Comparison of ENCODE assay signal across 8 cellular contexts in genomic region chr16:4414187-4414909, GRCh38. TPM values are rescaled to one million over a fixed set of nuclear protein-coding genes. Genes with fewer than 3 reads are reported as not detected.
DNase-seq lines count a peak whose midpoint lies in the region; ATAC-seq and TF ChIP-seq lines count a peak whose summit lies in the region.
"Had no signal": no experiment of that assay in that cellular context is flagged by ENCODE, and none has a peak within 500 bp of the region (broad histone marks: within the 10 kb centered on the region; RNA-seq: fewer than 3 reads in every experiment).

No MANE protein-coding gene starts in this region.

- TF ChIP-seq EP300 in stomach (IDR thresholded peaks at IDR 0.05) = no peak

- 35 to 63% (median 61%) methylated on average over 5 to 7 of the region's 7 CpGs for WGBS in stomach, 5 donors
- 85% methylated on average over 7 of the region's 7 CpGs for WGBS in lower leg skin, 2 donors

- H3K27ac Mint-ChIP-seq in activated CD4-positive, alpha-beta T cell treated with anti-CD3 and anti-CD28 coated beads, Interleukin-2, amount 10 ng/mL, durations not matched to agents 7 days and 5 days = peak overlapping the region; percentile 92
- peak overlapping the region; percentile 99 for H3K27ac Mint-ChIP-seq in memory B cell

- intact Hi-C loops in stomach (cut with DNase I; ENCODE audit: low total_unique reads) (no loop called here), lower leg skin (cut with DNase I; ENCODE audit: low total_unique reads) (no loop called here)

- H3K4me1 ChIP-seq in stomach = peaks cover 26 to 75% (median 55%) of the 10 kb centered on the region in 4 donors

- H3K36me3 Mint-ChIP-seq in activated CD4-positive, alpha-beta T cell treated with anti-CD3 and anti-CD28 coated beads, Interleukin-2, amount 10 ng/mL, durations not matched to agents 7 days and 5 days (ENCODE audit: low read depth) = peaks cover 34% of the 10 kb centered on the region
- H3K36me3 Mint-ChIP-seq in memory B cell = peaks cover 19% of the 10 kb centered on the region

- no peak for TF ChIP-seq POLR2A in stomach (IDR thresholded peaks at IDR 0.05)
- no peak for TF ChIP-seq POLR2A in lower leg skin (IDR thresholded peaks at IDR 0.05)

- ATAC-seq in GM19328 (IDR thresholded peaks at IDR 0.05; ENCODE audit: unreplicated experiment) = peak; percentile 54
- peak; percentile 62 for ATAC-seq in HG03108 (IDR thresholded peaks at IDR 0.05; ENCODE audit: unreplicated experiment)
- ATAC-seq in memory B cell (ENCODE audit: low read depth) = peak; percentile 53

- peaks cover 43% of the 10 kb centered on the region for H3K4me1 Mint-ChIP-seq in activated CD4-positive, alpha-beta T cell treated with anti-CD3 and anti-CD28 coated beads, Interleukin-2, amount 10 ng/mL, durations not matched to agents 7 days and 5 days
- H3K4me1 Mint-ChIP-seq in memory B cell = peaks cover 24% of the 10 kb centered on the region

- H3K27ac ChIP-seq in stomach = peak overlapping the region; percentile 88 to 95 (median 94)

- peak; percentile 94 for DNase-seq in activated CD4-positive, alpha-beta T cell treated with anti-CD3 and anti-CD28 coated beads, Interleukin-2, amount 10 ng/mL, durations not matched to agents 7 days and 5 days
- DNase-seq in memory B cell (ENCODE audit: low spot score in 2 of 2) (peak; percentile 58 to 77), stomach (peak; percentile 48), NCI-H1105 (lab: John Stamatoyannopoulos, UW) (no peak), lower leg skin (ENCODE audit: low spot score in 2 of 2) (no peak)

- CTCF ChIA-PET in activated CD4-positive, alpha-beta T cell treated with anti-CD3 and anti-CD28 coated beads, Interleukin-2, amount 10 ng/mL, durations not matched to agents 7 days and 5 days (lab: Charles Lee) = interaction anchor here (0.8 to 3.6 kb wide), 4 partner anchors 9 to 475 kb away, joined by 3 to 15 read pairs (median 4); no protein-coding TSS in a partner anchor

- no peaks in the 10 kb centered on the region for H3K9me3 ChIP-seq in stomach

- POLR2A ChIA-PET in activated CD4-positive, alpha-beta T cell treated with anti-CD3 and anti-CD28 coated beads, Interleukin-2, amount 10 ng/mL, durations not matched to agents 7 days and 5 days (lab: Charles Lee) = no interaction called here

- peak overlapping the region in 2 of 4 donors; percentile 86 to 91 for H3K4me3 ChIP-seq in stomach
- no peak overlapping the region for H3K4me3 ChIP-seq in lower leg skin (ENCODE audit: low read depth, poor library complexity, severe bottlenecking)

- TF ChIP-seq CTCF in stomach (IDR thresholded peaks at IDR 0.05) = no peak
- no peak for TF ChIP-seq CTCF in lower leg skin (IDR thresholded peaks at IDR 0.05)

- H3K36me3 ChIP-seq in stomach = peaks cover 0 to 29% (median 22%) of the 10 kb centered on the region in 4 donors

- no peaks in the 10 kb centered on the region for H3K27me3 ChIP-seq in stomach

- H3K4me3 Mint-ChIP-seq in activated CD4-positive, alpha-beta T cell treated with anti-CD3 and anti-CD28 coated beads, Interleukin-2, amount 10 ng/mL, durations not matched to agents 7 days and 5 days = peak overlapping the region; percentile 89
- H3K4me3 Mint-ChIP-seq in memory B cell = peak overlapping the region; percentile 97

- no peaks in the 10 kb centered on the region for H3K9me3 Mint-ChIP-seq in activated CD4-positive, alpha-beta T cell treated with anti-CD3 and anti-CD28 coated beads, Interleukin-2, amount 10 ng/mL, durations not matched to agents 7 days and 5 days
- no peaks in the 10 kb centered on the region for H3K9me3 Mint-ChIP-seq in memory B cell

- peaks cover 3% of the 10 kb centered on the region for H3K27me3 Mint-ChIP-seq in activated CD4-positive, alpha-beta T cell treated with anti-CD3 and anti-CD28 coated beads, Interleukin-2, amount 10 ng/mL, durations not matched to agents 7 days and 5 days
- H3K27me3 Mint-ChIP-seq in memory B cell = no peaks in the 10 kb centered on the region

RNA-seq across cellular contexts. Expression of gene CORO7, which starts 2.0 kb away (rescaled TPM):
- total RNA-seq in activated CD4-positive, alpha-beta T cell treated with anti-CD3 and anti-CD28 coated beads, Interleukin-2, amount 10 ng/mL, durations not matched to agents 7 days and 5 days = 100 to 1,000 TPM; 196 to 211 TPM
- total RNA-seq in stomach (100 to 1,000 TPM in 2 of 5 donors, 10 to 100 TPM in 3; 12.5 to 173 (median 57.2) TPM), lower leg skin (10 to 100 TPM; 18.4 to 39.0 (median 22.7) TPM)
- polyA plus RNA-seq in stomach = 10 to 100 TPM; 12.6 to 14.2 (median 13.6) TPM

RNA-seq across cellular contexts. Expression of gene DNAJA3, which starts 11.3 kb away (rescaled TPM):
- total RNA-seq in activated CD4-positive, alpha-beta T cell treated with anti-CD3 and anti-CD28 coated beads, Interleukin-2, amount 10 ng/mL, durations not matched to agents 7 days and 5 days = 10 to 100 TPM; 51.6 to 55.0 TPM
- 10 to 100 TPM; 26.8 to 53.0 (median 39.1) TPM for total RNA-seq in stomach
- polyA plus RNA-seq in stomach = 10 to 100 TPM; 18.8 to 28.0 (median 24.5) TPM
- 10 to 100 TPM; 37.4 to 44.1 (median 40.8) TPM for total RNA-seq in lower leg skin

RNA-seq across cellular contexts. Expression of gene VASN, which starts 42.7 kb away (rescaled TPM):
- total RNA-seq in activated CD4-positive, alpha-beta T cell treated with anti-CD3 and anti-CD28 coated beads, Interleukin-2, amount 10 ng/mL, durations not matched to agents 7 days and 5 days = not detected
- total RNA-seq in stomach = 10 to 100 TPM; 10.5 to 25.6 (median 11.6) TPM
- 1 to 10 TPM; 3.7 to 7.2 (median 5.1) TPM for polyA plus RNA-seq in stomach
- 10 to 100 TPM; 35.6 to 52.8 (median 46.7) TPM for total RNA-seq in lower leg skin
- total RNA-seq: T-helper 2 cell treated with Interferon-gamma antibody and Interleukin-4, amounts not matched to agents 100 ng/mL and 5 ng/mL, for 36 hours had no signal

Comparison
In these comparisons a context has a peak if more than half of its experiments do, and no peak if none do; other contexts are left out.
1. DNase-seq: peak in activated CD4-positive, alpha-beta T cell treated with anti-CD3 and anti-CD28 coated beads, Interleukin-2, amount 10 ng/mL, durations not matched to agents 7 days and 5 days (single experiment), memory B cell (2 of 2) and stomach (single experiment); none in NCI-H1105 (single experiment) and lower leg skin (0 of 2).
2. RNA of gene VASN, which starts 42.7 kb away (total RNA-seq): 35.6 to 52.8 TPM in lower leg skin and 10.5 to 25.6 TPM in stomach; not detected in activated CD4-positive, alpha-beta T cell treated with anti-CD3 and anti-CD28 coated beads, Interleukin-2, amount 10 ng/mL, durations not matched to agents 7 days and 5 days; every median in the first group is over 10 times any median in the second.
3. Peak in every context shown above with its lines, with median percentiles within 50 percentile points of each other: ATAC-seq.